ENCODE assay signal across 9 cellular contexts in the genomic region with DNA sequence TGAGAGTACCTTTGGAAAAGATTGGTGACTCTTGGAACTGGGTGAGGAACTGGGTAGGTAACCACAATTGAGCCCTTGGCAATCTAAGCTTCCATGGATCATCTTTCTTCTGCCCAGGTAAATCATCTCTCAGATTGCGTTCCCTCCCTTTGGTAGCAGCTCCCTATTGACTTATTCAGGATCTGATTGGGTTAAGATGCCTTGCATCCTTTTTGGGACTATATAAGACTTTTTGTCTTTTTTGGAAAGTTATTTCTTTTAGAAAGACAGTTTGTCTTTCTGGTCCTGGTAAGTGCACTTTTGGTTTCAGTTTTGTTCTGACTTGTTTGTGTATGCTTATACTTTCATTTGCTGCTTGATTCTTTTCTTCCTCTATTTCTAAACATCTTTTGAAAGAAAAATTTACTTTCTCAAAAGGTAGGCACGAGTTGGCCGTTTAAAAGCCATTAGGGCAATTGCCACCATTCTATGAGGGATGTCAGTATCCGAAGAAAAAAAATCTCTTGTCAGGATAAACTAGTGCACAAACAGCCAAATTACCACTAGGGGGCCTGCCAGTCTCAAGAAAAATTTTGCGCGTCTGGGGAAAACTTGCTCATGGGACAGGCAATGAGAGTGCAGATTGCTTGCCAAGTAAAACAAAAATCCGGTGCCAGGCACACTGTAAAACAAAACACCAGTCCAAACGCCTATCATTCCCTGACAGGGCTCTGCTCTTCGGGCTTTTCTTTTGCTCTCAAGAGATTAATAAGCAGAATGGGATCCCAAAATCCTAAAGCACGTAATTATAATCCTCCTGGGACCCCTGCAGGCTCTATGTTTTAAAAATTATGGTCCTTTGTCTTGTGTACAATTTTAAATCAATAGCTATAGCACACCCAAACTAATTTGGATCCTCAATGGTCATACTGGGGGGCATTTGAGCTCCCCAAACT. TPM values are rescaled to one million over a fixed set of nuclear protein-coding genes. Genes with fewer than 3 reads are reported as not detected.
A peak's percentile ranks its signal among the peaks of the same experiment; 100 is the strongest.
DNase-seq lines count a peak whose midpoint lies in the region; ATAC-seq and TF ChIP-seq lines count a peak whose summit lies in the region.
"Had no signal": no experiment of that assay in that cellular context is flagged by ENCODE, and none has a peak within 500 bp of the region (broad histone marks: within the 10 kb centered on the region; RNA-seq: fewer than 3 reads in every experiment).

No MANE protein-coding gene starts in this region.

- DNase-seq in DMS53 treated with DMSO at 0.1 percent for 48 hours (lab: John Stamatoyannopoulos, UW; ENCODE audit: unreplicated experiment), result peak; percentile 82
- DNase-seq in LoVo (ENCODE audit: low spot score), result peak; percentile 82
- DNase-seq in RWPE2 (ENCODE audit: low spot score), result no peak
- peak; percentile 59 for DNase-seq in activated T-helper 2 cell treated with anti-CD3 and anti-CD28 coated beads, Interferon-gamma antibody, Interleukin-2, Interleukin-4, amounts not matched to agents 10 μg/mL and 5 μg/mL and 100 μg/mL, durations not matched to agents 14 hours and 24 hours and 36 hours (ENCODE audit: low spot score)
- peak; percentile 85 to 95 for DNase-seq in foreskin fibroblast
- peak in 49 of 56 donors; percentile 2 to 82 (median 50) for DNase-seq in nucleus accumbens (lab: John Stamatoyannopoulos, UW)
- peak in 41 of 49 donors; percentile 1 to 72 (median 48) for DNase-seq in substantia nigra (lab: John Stamatoyannopoulos, UW)

- no peak overlapping the region for H3K27ac ChIP-seq in RWPE2 (ENCODE audit: poor library complexity, severe bottlenecking)
- no peak overlapping the region for H3K27ac ChIP-seq in substantia nigra (ENCODE audit: low read depth, low read length, poor library complexity, severe bottlenecking)

- peaks cover 2% of the 10 kb centered on the region for H3K4me1 ChIP-seq in RWPE2 (ENCODE audit: insufficient read depth, poor library complexity, severe bottlenecking)

- H3K4me3 Mint-ChIP-seq in activated T-helper 2 cell treated with anti-CD3 and anti-CD28 coated beads, Interferon-gamma antibody, Interleukin-2, Interleukin-4, amounts not matched to agents 10 μg/mL and 5 μg/mL and 100 μg/mL, durations not matched to agents 14 hours and 24 hours and 36 hours (ENCODE audit: low read depth), result peak overlapping the region; percentile 78

- peak; percentile 77 for ATAC-seq in GM21786 (IDR thresholded peaks at IDR 0.05; ENCODE audit: unreplicated experiment)
- ATAC-seq in RWPE2 (ENCODE audit: low read depth), result peak; percentile 85

- H3K4me1 Mint-ChIP-seq in activated T-helper 2 cell treated with anti-CD3 and anti-CD28 coated beads, Interferon-gamma antibody, Interleukin-2, Interleukin-4, amounts not matched to agents 10 μg/mL and 5 μg/mL and 100 μg/mL, durations not matched to agents 14 hours and 24 hours and 36 hours (ENCODE audit: low read depth), result peaks cover 14% of the 10 kb centered on the region

- intact Hi-C loops in activated T-helper 2 cell treated with anti-CD3 and anti-CD28 coated beads, Interferon-gamma antibody, Interleukin-2, Interleukin-4, amounts not matched to agents 10 μg/mL and 5 μg/mL and 100 μg/mL, durations not matched to agents 14 hours and 24 hours and 36 hours (cut with micrococcal nuclease), result loop anchor here (1.0 kb wide), 2 partner anchors 342 to 345 kb away; no protein-coding TSS in a partner anchor

- no peaks in the 10 kb centered on the region for H3K9me3 ChIP-seq in RWPE2 (ENCODE audit: severe bottlenecking)

- TF ChIP-seq CTCF in RWPE2 (IDR thresholded peaks at IDR 0.05; ENCODE audit: poor library complexity, severe bottlenecking) (peak; percentile 90), foreskin fibroblast (IDR thresholded peaks at IDR 0.05; ENCODE audit: low read depth, low read length) (peak; percentile 71)

- H3K36me3 Mint-ChIP-seq in activated T-helper 2 cell treated with anti-CD3 and anti-CD28 coated beads, Interferon-gamma antibody, Interleukin-2, Interleukin-4, amounts not matched to agents 10 μg/mL and 5 μg/mL and 100 μg/mL, durations not matched to agents 14 hours and 24 hours and 36 hours (ENCODE audit: low read depth), result no peaks in the 10 kb centered on the region

- H3K36me3 ChIP-seq in RWPE2 (ENCODE audit: low read depth), result no peaks in the 10 kb centered on the region

- H3K27me3 Mint-ChIP-seq in activated T-helper 2 cell treated with anti-CD3 and anti-CD28 coated beads, Interferon-gamma antibody, Interleukin-2, Interleukin-4, amounts not matched to agents 10 μg/mL and 5 μg/mL and 100 μg/mL, durations not matched to agents 14 hours and 24 hours and 36 hours (ENCODE audit: low read depth), result peaks cover 45% of the 10 kb centered on the region

- peak overlapping the region; percentile 72 for H3K27ac Mint-ChIP-seq in activated T-helper 2 cell treated with anti-CD3 and anti-CD28 coated beads, Interferon-gamma antibody, Interleukin-2, Interleukin-4, amounts not matched to agents 10 μg/mL and 5 μg/mL and 100 μg/mL, durations not matched to agents 14 hours and 24 hours and 36 hours

- H3K4me3 ChIP-seq in RWPE2 (ENCODE audit: severe bottlenecking) (peak overlapping the region; percentile 29), foreskin fibroblast (ENCODE audit: low read depth in 1 of 2, low read length in 2 of 2) (peak overlapping the region; percentile 50 to 60)

- H3K27me3 ChIP-seq in RWPE2 (ENCODE audit: insufficient read depth, poor library complexity, severe bottlenecking), result peaks cover 4% of the 10 kb centered on the region

- H3K9me3 Mint-ChIP-seq in activated T-helper 2 cell treated with anti-CD3 and anti-CD28 coated beads, Interferon-gamma antibody, Interleukin-2, Interleukin-4, amounts not matched to agents 10 μg/mL and 5 μg/mL and 100 μg/mL, durations not matched to agents 14 hours and 24 hours and 36 hours, result no peaks in the 10 kb centered on the region

RNA-seq across cellular contexts. Expression of gene OR1J1, which starts 12.8 kb away (rescaled TPM):
- not detected in 2 replicates for total RNA-seq in activated T-helper 2 cell treated with anti-CD3 and anti-CD28 coated beads, Interferon-gamma antibody, Interleukin-2, Interleukin-4, amounts not matched to agents 10 μg/mL and 5 μg/mL and 100 μg/mL, durations not matched to agents 14 hours and 24 hours and 36 hours
- total RNA-seq: temporal lobe had no signal

RNA-seq across cellular contexts. Expression of gene OR1J2, which starts 45.7 kb away (rescaled TPM):
- total RNA-seq in activated T-helper 2 cell treated with anti-CD3 and anti-CD28 coated beads, Interferon-gamma antibody, Interleukin-2, Interleukin-4, amounts not matched to agents 10 μg/mL and 5 μg/mL and 100 μg/mL, durations not matched to agents 14 hours and 24 hours and 36 hours, result not detected in 2 replicates
- total RNA-seq: temporal lobe had no signal

RNA-seq across cellular contexts. Expression of gene OR1J4, which starts 54.0 kb away (rescaled TPM):
- 0.21 TPM in 1 of 2 replicates, not detected in the other for total RNA-seq in activated T-helper 2 cell treated with anti-CD3 and anti-CD28 coated beads, Interferon-gamma antibody, Interleukin-2, Interleukin-4, amounts not matched to agents 10 μg/mL and 5 μg/mL and 100 μg/mL, durations not matched to agents 14 hours and 24 hours and 36 hours
- total RNA-seq: temporal lobe had no signal
